20 cellular contexts compared by ENCODE assay signal in genomic region chr10:71658349-71658745, GRCh38.
"Had no signal": no experiment of that assay in that cellular context is flagged by ENCODE, and none has a peak within 500 bp of the region (broad histone marks: within the 10 kb centered on the region; RNA-seq: fewer than 3 reads in every experiment).

No MANE protein-coding gene starts in this region.

- H3K9me3 ChIP-seq: adrenal gland, breast epithelium, gastrocnemius medialis had no signal

- H3K27me3 Mint-ChIP-seq: stimulated activated memory B cell treated with anti-CD40 and anti-IgM and Interleukin-4, amounts not matched to agents 10 μg/mL and 1 μg/mL and 100 μg/mL, for 72 hours had no signal

- H3K27me3 ChIP-seq: adrenal gland, breast epithelium, gastrocnemius medialis, spleen had no signal

- H3K27ac ChIP-seq: adrenal gland, breast epithelium, coronary artery, gastrocnemius medialis, left ventricle myocardium inferior, spleen had no signal

- H3K4me1 Mint-ChIP-seq: immature natural killer cell; stimulated activated memory B cell treated with anti-CD40 and anti-IgM and Interleukin-4, amounts not matched to agents 10 μg/mL and 1 μg/mL and 100 μg/mL, for 72 hours had no signal

- H3K9me3 Mint-ChIP-seq: activated naive CD4-positive, alpha-beta T cell treated with anti-CD3 and anti-CD28 coated beads, Interleukin-2, amount 50 U/mL, for 72 hours; immature natural killer cell had no signal

- ATAC-seq: activated naive CD4-positive, alpha-beta T cell treated with anti-CD3 and anti-CD28 coated beads, Interleukin-2, amount 50 U/mL, for 72 hours; esophagus mucosa; gastrocnemius medialis; stimulated activated memory B cell treated with anti-CD40 and anti-IgM and Interleukin-4, amounts not matched to agents 10 μg/mL and 1 μg/mL and 100 μg/mL, for 72 hours had no signal

- H3K4me3 Mint-ChIP-seq: immature natural killer cell; stimulated activated memory B cell treated with anti-CD40 and anti-IgM and Interleukin-4, amounts not matched to agents 10 μg/mL and 1 μg/mL and 100 μg/mL, for 72 hours had no signal

- H3K36me3 ChIP-seq: adrenal gland, breast epithelium, gastrocnemius medialis, left ventricle myocardium inferior, spleen had no signal

- H3K4me1 ChIP-seq: adrenal gland, breast epithelium, gastrocnemius medialis, spleen had no signal

- DNase-seq: activated CD4-positive, alpha-beta T cell treated with anti-CD3 and anti-CD28 coated beads for 1 hour; activated CD4-positive, alpha-beta T cell treated with anti-CD3 and anti-CD28 coated beads, Interleukin-2, amount 50 U/mL, for 4 hours; activated gamma-delta T cell; adrenal gland; gastrocnemius medialis; head of caudate nucleus; immature natural killer cell; kidney glomerular epithelial cell; left ventricle myocardium inferior; mammary epithelial cell; nucleus accumbens; spleen; stimulated activated CD4-positive, alpha-beta T cell treated with anti-CD3 and anti-CD28 coated beads, Interleukin-4, amount 100 ng/mL, for 4 hours; T-helper 1 cell; T1000 had no signal

- H3K36me3 Mint-ChIP-seq: activated naive CD4-positive, alpha-beta T cell treated with anti-CD3 and anti-CD28 coated beads, Interleukin-2, amount 50 U/mL, for 72 hours; immature natural killer cell; stimulated activated memory B cell treated with anti-CD40 and anti-IgM and Interleukin-4, amounts not matched to agents 10 μg/mL and 1 μg/mL and 100 μg/mL, for 72 hours had no signal

- H3K4me3 ChIP-seq: adrenal gland, breast epithelium, coronary artery, gastrocnemius medialis, left ventricle myocardium inferior, spleen had no signal

- H3K27ac Mint-ChIP-seq: stimulated activated memory B cell treated with anti-CD40 and anti-IgM and Interleukin-4, amounts not matched to agents 10 μg/mL and 1 μg/mL and 100 μg/mL, for 72 hours had no signal
